Comparison of ENCODE assay signal across 1 cellular context in genomic region chr1:155893389-155894142, GRCh38.
TF ChIP-seq lines count a peak whose summit lies in the region.

No MANE protein-coding gene starts in this region.

TF ChIP-seq in endothelial cell of umbilical vein, 7 proteins besides CTCF, POLR2A, EP300 and RAD21:
- TF ChIP-seq EZH2 (IDR thresholded peaks at IDR 0.05; ENCODE audit: borderline replicate concordance, low read depth, low read length, severe bottlenecking) (no peak), MAX (IDR thresholded peaks at IDR 0.05; ENCODE audit: insufficient read depth, insufficient read length) (peak; percentile 92), POLR2AphosphoS5 (IDR thresholded peaks at IDR 0.05; ENCODE audit: insufficient read depth, low read depth, low read length) (peak; percentile 76), FOS (IDR thresholded peaks at IDR 0.05; ENCODE audit: borderline replicate concordance, insufficient read depth, low read length) (peak; percentile 88), GATA2 (IDR thresholded peaks at IDR 0.05; ENCODE audit: insufficient read depth, insufficient read length, low read depth, low read length) (no peak), JUN (IDR thresholded peaks at IDR 0.05; ENCODE audit: borderline replicate concordance, insufficient read depth, insufficient read length, low read depth) (peak; percentile 98), MYC (IDR thresholded peaks at IDR 0.05; ENCODE audit: low read depth, low read length) (no peak)
